In the genomic region with DNA sequence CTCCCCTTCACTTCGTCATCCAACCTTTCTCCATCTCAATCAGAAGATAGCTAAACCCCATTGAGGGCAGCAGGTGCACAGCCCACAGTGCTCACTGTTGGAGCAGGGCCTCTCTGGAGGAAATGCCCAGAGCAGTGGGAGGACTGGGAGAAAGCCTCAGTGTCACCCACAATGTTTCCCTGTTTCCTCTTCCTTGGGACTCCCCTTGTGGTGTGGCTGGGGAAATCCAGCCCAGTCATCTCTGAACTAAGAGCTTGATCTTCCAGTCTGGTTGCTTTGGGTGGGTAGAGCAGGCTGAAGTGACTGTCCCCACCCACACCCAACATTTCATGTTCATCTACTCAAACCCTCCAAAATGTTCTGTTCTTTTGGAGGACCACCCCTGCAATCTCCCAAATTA, we compare ENCODE assay signal across 8 cellular contexts. TPM values are rescaled to one million over a fixed set of nuclear protein-coding genes. Genes with fewer than 3 reads are reported as not detected.
DNase-seq lines count a peak whose midpoint lies in the region; ATAC-seq and TF ChIP-seq lines count a peak whose summit lies in the region.

No MANE protein-coding gene starts in this region.

- in situ Hi-C loops in KBM-7 (cut with MboI; ENCODE audit: low pct_unique_long_range_greater_than_20kb, low sequenced_read_pairs), result no loop called here

- no peak overlapping the region for H3K27ac ChIP-seq in body of pancreas

- no peaks in the 10 kb centered on the region for H3K27me3 ChIP-seq in body of pancreas

- peak; percentile 88 to 90 for DNase-seq in activated T-cell treated with anti-CD3 and anti-CD28 coated beads, Interleukin-2, amount 50 U/mL, for 48 hours
- peak; percentile 72 to 75 (median 75) for DNase-seq in stimulated activated CD4-positive, alpha-beta T cell treated with anti-CD3 and anti-CD28 coated beads, TNF-alpha, amount 100 ng/mL, for 48 hours (ENCODE audit: low read depth in 3 of 3)
- no peak for DNase-seq in body of pancreas
- DNase-seq in glomerular visceral epithelial cell (ENCODE audit: extremely low spot score), result no peak
- no peak for DNase-seq in AG20443 (ENCODE audit: low spot score)
- no peak for DNase-seq in KBM-7

- TF ChIP-seq POLR2A in body of pancreas (IDR thresholded peaks at IDR 0.05), result no peak

- H3K4me3 ChIP-seq in body of pancreas, result no peak overlapping the region

- H3K36me3 ChIP-seq in body of pancreas (replicated peaks in 1 of 2; ENCODE audit: insufficient read depth in 1 of 2, low read depth in 2 of 2), result no peaks in the 10 kb centered on the region

- WGBS in body of pancreas, 2 donors, result 86 to 92% methylated on average over 1 of the region's 1 CpG

- intact Hi-C loops in body of pancreas (cut with DNase I), result no loop called here

- H3K4me1 ChIP-seq in body of pancreas, result peaks cover 10% of the 10 kb centered on the region

- ATAC-seq in GM19372 (IDR thresholded peaks at IDR 0.05; ENCODE audit: low read depth, unreplicated experiment), result peak; percentile 39
- ATAC-seq in HG03103 (IDR thresholded peaks at IDR 0.05; ENCODE audit: low read depth, unreplicated experiment), result peak; percentile 40
- ATAC-seq in body of pancreas, result no peak

- H3K9me3 ChIP-seq in body of pancreas, result no peaks in the 10 kb centered on the region

- no peak for TF ChIP-seq CTCF in body of pancreas (IDR thresholded peaks at IDR 0.05)

RNA-seq across cellular contexts. Expression of gene EED, which starts 29.8 kb away (rescaled TPM):
- 10 to 100 TPM; 14.5 to 20.1 TPM for total RNA-seq in body of pancreas

Comparison
In these comparisons a context has a peak if more than half of its experiments do, and no peak if none do; other contexts are left out.
1. DNase-seq: peak in activated T-cell treated with anti-CD3 and anti-CD28 coated beads, Interleukin-2, amount 50 U/mL, for 48 hours (2 of 2) and stimulated activated CD4-positive, alpha-beta T cell treated with anti-CD3 and anti-CD28 coated beads, TNF-alpha, amount 100 ng/mL, for 48 hours (3 of 3); none in body of pancreas (0 of 4), glomerular visceral epithelial cell (single experiment), AG20443 (single experiment) and KBM-7 (single experiment).